ENCODE assay signal across 18 cellular contexts in the genomic region with DNA sequence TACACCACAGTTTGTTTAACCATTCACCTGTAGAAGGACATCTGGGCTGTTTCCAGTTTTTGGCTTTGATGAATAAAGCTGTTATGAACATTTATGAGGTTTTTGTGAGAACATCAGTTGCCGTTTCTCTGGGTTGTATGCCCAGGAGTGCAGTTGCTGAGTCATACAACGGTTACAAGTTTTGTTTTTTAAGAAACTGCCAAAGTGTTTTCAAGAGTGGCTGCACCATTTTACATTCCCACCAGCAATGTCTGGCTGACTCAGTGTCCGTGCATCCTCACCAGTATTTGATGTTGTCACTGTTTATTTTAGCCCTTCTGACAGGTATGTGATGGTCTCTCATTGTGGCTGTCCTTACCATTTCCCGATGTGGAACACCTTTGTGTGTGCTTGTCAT. TPM values are rescaled to one million over a fixed set of nuclear protein-coding genes. Genes with fewer than 3 reads are reported as not detected.
DNase-seq lines count a peak whose midpoint lies in the region; ATAC-seq, FAIRE-seq and TF ChIP-seq lines count a peak whose summit lies in the region.
"Had no signal": no experiment of that assay in that cellular context is flagged by ENCODE, and none has a peak within 500 bp of the region (broad histone marks: within the 10 kb centered on the region; RNA-seq: fewer than 3 reads in every experiment).

No MANE protein-coding gene starts in this region.

- no peak overlapping the region for H3K9ac ChIP-seq in kidney (ENCODE audit: low read length in 2 of 2)

- intact Hi-C loops in kidney (cut with DNase I): no loop called here

- H3K27ac ChIP-seq in kidney (ENCODE audit: low read depth in 2 of 2, low read length in 2 of 2): no peak overlapping the region
- H3K27ac ChIP-seq: cardiac muscle cell, pancreas had no signal

- no peak for DNase-seq in activated naive CD4-positive, alpha-beta T cell treated with anti-CD3 and anti-CD28 coated beads, Interleukin-2, amount 50 U/mL, for 72 hours (ENCODE audit: low spot score in 2 of 2)
- DNase-seq in activated naive CD4-positive, alpha-beta T cell (lab: John Stamatoyannopoulos, UW): no peak
- DNase-seq in MG63: peak; percentile 32
- DNase-seq in epithelial cell of esophagus (ENCODE audit: low read depth): peak; percentile 27
- DNase-seq in type B pancreatic cell (ENCODE audit: extremely low spot score, unreplicated experiment): peak; percentile 22
- no peak for DNase-seq in kidney
- DNase-seq: activated CD4-positive, alpha-beta T cell treated with anti-CD3 and anti-CD28 coated beads, Interleukin-2, amount 10 ng/mL, durations not matched to agents 7 days and 5 days; Calu3; NCI-H2029; NCI-H748 treated with DMSO at 0.1 percent for 48 hours; RPMI8226; stimulated activated CD4-positive, alpha-beta T cell treated with anti-CD3 and anti-CD28 coated beads, Interleukin-12 subunit alpha, Interleukin-12 subunit beta, amount 100 ng/mL, for 4 hours had no signal

- no peaks in the 10 kb centered on the region for H3K4me1 ChIP-seq in kidney (ENCODE audit: control insufficient read depth in 1 of 2, insufficient read depth in 1 of 2, low read depth in 1 of 2, low read length in 2 of 2)
- H3K4me1 ChIP-seq: pancreas had no signal

- H3K4me3 ChIP-seq in MG63: no peak overlapping the region
- H3K4me3 ChIP-seq in epithelial cell of esophagus (ENCODE audit: low read length): no peak overlapping the region
- H3K4me3 ChIP-seq in kidney (ENCODE audit: low read length in 2 of 2): no peak overlapping the region
- H3K4me3 ChIP-seq: cardiac muscle cell, pancreas had no signal

- ATAC-seq in activated naive CD4-positive, alpha-beta T cell treated with anti-CD3 and anti-CD28 coated beads, Interleukin-2, amount 50 U/mL, for 72 hours: peak; percentile 22 to 70
- ATAC-seq in GM19035 (IDR thresholded peaks at IDR 0.05; ENCODE audit: unreplicated experiment) (no peak), GM18909 (IDR thresholded peaks at IDR 0.05; ENCODE audit: poor library complexity, unreplicated experiment) (no peak)
- ATAC-seq: pancreas had no signal

- peaks cover 2 to 7% of the 10 kb centered on the region in 2 donors for H3K9me3 Mint-ChIP-seq in activated naive CD4-positive, alpha-beta T cell treated with anti-CD3 and anti-CD28 coated beads, Interleukin-2, amount 50 U/mL, for 72 hours
- peaks cover under 1% of the 10 kb centered on the region for H3K9me3 Mint-ChIP-seq in type B pancreatic cell

- no peak overlapping the region for H3K27ac Mint-ChIP-seq in activated naive CD4-positive, alpha-beta T cell treated with anti-CD3 and anti-CD28 coated beads, Interleukin-2, amount 50 U/mL, for 72 hours
- H3K27ac Mint-ChIP-seq in type B pancreatic cell: no peak overlapping the region
- H3K27ac Mint-ChIP-seq: activated CD4-positive, alpha-beta T cell treated with anti-CD3 and anti-CD28 coated beads, Interleukin-2, amount 10 ng/mL, durations not matched to agents 7 days and 5 days; endodermal cell had no signal

- TF ChIP-seq CTCF in epithelial cell of esophagus (IDR thresholded peaks at IDR 0.05; ENCODE audit: insufficient read depth, low read depth, low read length, missing control alignments): no peak
- no peak for TF ChIP-seq CTCF in type B pancreatic cell (conservative IDR thresholded peaks at IDR 0.05)
- no peak for TF ChIP-seq CTCF in kidney (IDR thresholded peaks at IDR 0.05; ENCODE audit: borderline replicate concordance, extremely low read depth, insufficient read depth)

- H3K27me3 ChIP-seq in MG63: no peaks in the 10 kb centered on the region
- H3K27me3 ChIP-seq: cardiac muscle cell, pancreas had no signal

- H3K4me3 Mint-ChIP-seq in type B pancreatic cell: no peak overlapping the region
- H3K4me3 Mint-ChIP-seq: activated CD4-positive, alpha-beta T cell treated with anti-CD3 and anti-CD28 coated beads, Interleukin-2, amount 10 ng/mL, durations not matched to agents 7 days and 5 days; endodermal cell had no signal

- H3K36me3 Mint-ChIP-seq in activated naive CD4-positive, alpha-beta T cell treated with anti-CD3 and anti-CD28 coated beads, Interleukin-2, amount 50 U/mL, for 72 hours: peaks cover 0 to 2% of the 10 kb centered on the region in 2 donors
- no peaks in the 10 kb centered on the region for H3K36me3 Mint-ChIP-seq in type B pancreatic cell

- no peaks in the 10 kb centered on the region for H3K4me1 Mint-ChIP-seq in type B pancreatic cell (ENCODE audit: unreplicated experiment)
- H3K4me1 Mint-ChIP-seq: endodermal cell had no signal

- no peak for FAIRE-seq in kidney (lab: Jason Lieb, UNC)
- FAIRE-seq: pancreas had no signal

- H3K9me3 ChIP-seq in MG63: peaks cover 8% of the 10 kb centered on the region
- H3K9me3 ChIP-seq in kidney (ENCODE audit: control insufficient read depth in 1 of 2, low read length in 2 of 2): no peaks in the 10 kb centered on the region
- H3K9me3 ChIP-seq: pancreas had no signal

- H3K36me3 ChIP-seq in MG63: no peaks in the 10 kb centered on the region
- H3K36me3 ChIP-seq in kidney (ENCODE audit: control insufficient read depth in 1 of 2, insufficient read depth in 2 of 2, low read length in 2 of 2): no peaks in the 10 kb centered on the region
- H3K36me3 ChIP-seq: cardiac muscle cell, pancreas had no signal

- peaks cover 12% of the 10 kb centered on the region for H3K27me3 Mint-ChIP-seq in type B pancreatic cell

RNA-seq across cellular contexts. Expression of a gene that starts 48.0 kb away (rescaled TPM):
- total RNA-seq in activated naive CD4-positive, alpha-beta T cell treated with anti-CD3 and anti-CD28 coated beads, Interleukin-2, amount 50 U/mL, for 72 hours: not detected
- total RNA-seq in MG63 (2014; rRNA removed; shearing (Covaris generic); ENCODE audit: low replicate concordance): not detected in 2 replicates
- total RNA-seq in type B pancreatic cell (ENCODE audit: low replicate concordance) (0.19 TPM in 1 of 2 replicates, not detected in the other), kidney (0.50 TPM)
- 0.39 TPM for polyA plus RNA-seq in kidney (ENCODE audit: insufficient read depth, low read depth, low replicate concordance)
- total RNA-seq: activated CD4-positive, alpha-beta T cell treated with anti-CD3 and anti-CD28 coated beads, Interleukin-2, amount 10 ng/mL, durations not matched to agents 7 days and 5 days; Calu3; cardiac muscle cell; H4; pancreas had no signal

Comparison
In these comparisons a context has a peak if more than half of its experiments do, and no peak if none do; other contexts are left out.
1. ATAC-seq: peak in activated naive CD4-positive, alpha-beta T cell treated with anti-CD3 and anti-CD28 coated beads, Interleukin-2, amount 50 U/mL, for 72 hours (2 of 2); none in GM19035 (single experiment) and GM18909 (single experiment).
2. DNase-seq: peak in MG63 (single experiment), epithelial cell of esophagus (single experiment) and type B pancreatic cell (single experiment); none in activated naive CD4-positive, alpha-beta T cell treated with anti-CD3 and anti-CD28 coated beads, Interleukin-2, amount 50 U/mL, for 72 hours (0 of 2), activated naive CD4-positive, alpha-beta T cell (0 of 4) and kidney (single experiment).